1 cellular context compared by ENCODE assay signal in genomic region chr11:126419801-126420729, GRCh38.
TF ChIP-seq lines count a peak whose summit lies in the region.

No MANE protein-coding gene starts in this region.

TF ChIP-seq in K562, 482 proteins besides CTCF, POLR2A, EP300 and RAD21 (continued from another document and continues in another):
- TF ChIP-seq CHAMP1 (IDR thresholded peaks at IDR 0.05) = no peak; the same call in 1 of the 2 replicates
- TF ChIP-seq CBX3 (IDR thresholded peaks at IDR 0.05; ENCODE audit: borderline replicate concordance in 1 of 2, low read length in 2 of 2) = peak in 1 of 2 experiments; percentile 77; a peak in 2 of 3 replicates
- peak; percentile 100 for TF ChIP-seq TEAD4 (IDR thresholded peaks at IDR 0.05; ENCODE audit: low read length)
- no peak for TF ChIP-seq TEAD4 (CRISPR knock-in tag; IDR thresholded peaks at IDR 0.05; ENCODE audit: borderline replicate concordance)
- TF ChIP-seq SNRNP70 (optimal IDR thresholded peaks at IDR 0.05; ENCODE audit: low read depth, low read length) = no peak
- no peak for TF ChIP-seq NCOA6 (IDR thresholded peaks at IDR 0.05)
- TF ChIP-seq VEZF1 (CRISPR knock-in tag; IDR thresholded peaks at IDR 0.05) = peak; percentile 59
- TF ChIP-seq BDP1 (IDR thresholded peaks at IDR 0.05; ENCODE audit: insufficient read depth, insufficient read length) = no peak
- peak; percentile 50; the same call in 1 of the 2 replicates for TF ChIP-seq KLF6 (CRISPR knock-in tag; IDR thresholded peaks at IDR 0.05; ENCODE audit: borderline replicate concordance)
- no peak for TF ChIP-seq ZC3H8 (IDR thresholded peaks at IDR 0.05)
- no peak for TF ChIP-seq BRCA1 (IDR thresholded peaks at IDR 0.05)
- TF ChIP-seq BRCA1 (CRISPR knock-in tag; IDR thresholded peaks at IDR 0.05) = no peak
- TF ChIP-seq ESRRA (IDR thresholded peaks at IDR 0.05; ENCODE audit: borderline replicate concordance, low read depth) = peak; percentile 87; the same call in 1 of the 2 replicates
- TF ChIP-seq ZNF512 (tag; IDR thresholded peaks at IDR 0.05) = peak; percentile 59; the same call in 1 of the 2 replicates
- 0 out of 2 replicates have a peak, but pooled peaks have one; percentile 19 for TF ChIP-seq ZNF274 (IDR thresholded peaks at IDR 0.05; ENCODE audit: borderline replicate concordance, low read depth, low read length)
- no peak for TF ChIP-seq ZBTB43 (CRISPR knock-in tag; IDR thresholded peaks at IDR 0.05)
- peak; percentile 88; the same call in 1 of the 2 replicates for TF ChIP-seq TARDBP (IDR thresholded peaks at IDR 0.05)
- TF ChIP-seq STAT6 (CRISPR knock-in tag; IDR thresholded peaks at IDR 0.05) = no peak
- TF ChIP-seq NCOA4 (IDR thresholded peaks at IDR 0.05; ENCODE audit: partially characterized antibody) = peak; percentile 23
- TF ChIP-seq CSDE1 (IDR thresholded peaks at IDR 0.05) = peak in 1 of 2 experiments; percentile 22; a peak in 1 of 4 replicates
- TF ChIP-seq TAL1 (IDR thresholded peaks at IDR 0.05) = peak; percentile 99
- peak; percentile 97 for TF ChIP-seq CC2D1A (IDR thresholded peaks at IDR 0.05)
- TF ChIP-seq SMAD4 (CRISPR knock-in tag; conservative IDR thresholded peaks at IDR 0.05) = peak; percentile 92
- peak; percentile 69 for TF ChIP-seq ELF1 (tag; IDR thresholded peaks at IDR 0.05)
- 0 out of 2 replicates have a peak, but pooled peaks have one; percentile 39 for TF ChIP-seq MBD2 (IDR thresholded peaks at IDR 0.05; ENCODE audit: borderline replicate concordance, low read depth)
- peak in 1 of 2 experiments; percentile 96; a peak in 2 of 4 replicates for TF ChIP-seq ZMIZ1 (IDR thresholded peaks at IDR 0.05; ENCODE audit: low read depth in 2 of 2, low read length in 2 of 2)
- TF ChIP-seq NONO (IDR thresholded peaks at IDR 0.05; ENCODE audit: low read depth in 2 of 2, low read length in 1 of 2) = 0 out of 4 replicates have a peak, but pooled peaks of 1 of the 2 experiments have one; percentile 25
- peak; percentile 97 for TF ChIP-seq SOX6 (IDR thresholded peaks at IDR 0.05)
- peak; percentile 58; the same call in 1 of the 2 replicates for TF ChIP-seq ZNF354B (CRISPR knock-in tag; IDR thresholded peaks at IDR 0.05)
- TF ChIP-seq TFAM (CRISPR knock-in tag; conservative IDR thresholded peaks at IDR 0.05) = no peak
- no peak for TF ChIP-seq KDM4B (IDR thresholded peaks at IDR 0.05; ENCODE audit: borderline replicate concordance in 2 of 2, low read depth in 1 of 2)
- peak; percentile 85 for TF ChIP-seq ZNF584 (CRISPR knock-in tag; IDR thresholded peaks at IDR 0.05; ENCODE audit: low read depth)
- peak; percentile 90; the same call in 1 of the 2 replicates for TF ChIP-seq PYGO2 (tag; IDR thresholded peaks at IDR 0.05)
- TF ChIP-seq ZNF589 (CRISPR knock-in tag; IDR thresholded peaks at IDR 0.05; ENCODE audit: low read depth) = peak; percentile 93
- TF ChIP-seq HBP1 (CRISPR knock-in tag; IDR thresholded peaks at IDR 0.05) = no peak
- peak; percentile 100 for TF ChIP-seq HDAC2 (IDR thresholded peaks at IDR 0.05)
- peak; percentile 53 for TF ChIP-seq EGR1 (conservative IDR thresholded peaks at IDR 0.05)
- peak; percentile 73 for TF ChIP-seq ZNF239 (CRISPR knock-in tag; IDR thresholded peaks at IDR 0.05)
- TF ChIP-seq BACH1 (tag; IDR thresholded peaks at IDR 0.05) = peak; percentile 76
- TF ChIP-seq BCOR (IDR thresholded peaks at IDR 0.05) = peak; percentile 94
- TF ChIP-seq ATF3 (IDR thresholded peaks at IDR 0.05) = peak; percentile 55; the same call in 1 of the 2 replicates
- no peak for TF ChIP-seq ATF3 (CRISPR knock-in tag; conservative IDR thresholded peaks at IDR 0.05)
- TF ChIP-seq AFF1 (IDR thresholded peaks at IDR 0.05; ENCODE audit: low read depth in 1 of 2, partially characterized antibody in 2 of 2) = peak in 1 of 2 experiments; percentile 38
- TF ChIP-seq KHSRP (IDR thresholded peaks at IDR 0.05) = peak; percentile 68; the same call in 1 of the 2 replicates
